Comparison of ENCODE assay signal across 1 cellular context in the genomic region with DNA sequence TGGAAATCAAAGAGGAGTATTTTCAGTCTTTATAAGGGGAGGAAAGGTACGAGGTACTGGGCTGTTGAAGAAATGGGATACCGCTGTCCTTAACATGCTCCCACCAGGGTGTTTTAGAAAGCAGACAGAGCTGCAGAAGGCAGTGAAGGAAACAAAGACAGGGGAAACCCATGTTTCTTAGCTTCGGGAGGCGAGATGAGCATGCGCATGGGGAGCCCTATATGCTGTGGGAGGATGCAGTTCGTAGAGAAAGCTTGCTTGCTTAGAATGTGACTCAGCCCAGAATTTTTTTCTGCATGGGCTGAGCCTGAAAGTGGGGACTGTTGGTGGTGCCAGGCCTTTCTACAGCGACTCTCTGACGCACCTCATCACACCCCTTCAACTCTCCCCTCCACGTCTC.
TF ChIP-seq lines count a peak whose summit lies in the region.

No MANE protein-coding gene starts in this region.

TF ChIP-seq in GM23338, 12 proteins besides CTCF, POLR2A, EP300 and RAD21:
- TF ChIP-seq ETS1 (IDR thresholded peaks at IDR 0.05) (no peak), STAT1 (IDR thresholded peaks at IDR 0.05; ENCODE audit: unreplicated experiment) (no peak), ZNF331 (CRISPR knock-in tag; IDR thresholded peaks at IDR 0.05; ENCODE audit: low read depth) (no peak), POLR2AphosphoS5 (IDR thresholded peaks at IDR 0.05; ENCODE audit: low read depth) (no peak), EZH2 (IDR thresholded peaks at IDR 0.05; ENCODE audit: low read depth, unreplicated experiment) (no peak), CREB1 (CRISPR knock-in tag; IDR thresholded peaks at IDR 0.05; ENCODE audit: low read depth) (no peak), JUNB (IDR thresholded peaks at IDR 0.05; ENCODE audit: unreplicated experiment) (no peak), EZH2phosphoT487 (IDR thresholded peaks at IDR 0.05; ENCODE audit: unreplicated experiment) (no peak), NANOG (IDR thresholded peaks at IDR 0.05; ENCODE audit: borderline replicate concordance) (no peak), ZNF114 (CRISPR knock-in tag; IDR thresholded peaks at IDR 0.05) (no peak), ZNF462 (CRISPR knock-in tag; IDR thresholded peaks at IDR 0.05) (no peak)
- TF ChIP-seq, protein P1, sequence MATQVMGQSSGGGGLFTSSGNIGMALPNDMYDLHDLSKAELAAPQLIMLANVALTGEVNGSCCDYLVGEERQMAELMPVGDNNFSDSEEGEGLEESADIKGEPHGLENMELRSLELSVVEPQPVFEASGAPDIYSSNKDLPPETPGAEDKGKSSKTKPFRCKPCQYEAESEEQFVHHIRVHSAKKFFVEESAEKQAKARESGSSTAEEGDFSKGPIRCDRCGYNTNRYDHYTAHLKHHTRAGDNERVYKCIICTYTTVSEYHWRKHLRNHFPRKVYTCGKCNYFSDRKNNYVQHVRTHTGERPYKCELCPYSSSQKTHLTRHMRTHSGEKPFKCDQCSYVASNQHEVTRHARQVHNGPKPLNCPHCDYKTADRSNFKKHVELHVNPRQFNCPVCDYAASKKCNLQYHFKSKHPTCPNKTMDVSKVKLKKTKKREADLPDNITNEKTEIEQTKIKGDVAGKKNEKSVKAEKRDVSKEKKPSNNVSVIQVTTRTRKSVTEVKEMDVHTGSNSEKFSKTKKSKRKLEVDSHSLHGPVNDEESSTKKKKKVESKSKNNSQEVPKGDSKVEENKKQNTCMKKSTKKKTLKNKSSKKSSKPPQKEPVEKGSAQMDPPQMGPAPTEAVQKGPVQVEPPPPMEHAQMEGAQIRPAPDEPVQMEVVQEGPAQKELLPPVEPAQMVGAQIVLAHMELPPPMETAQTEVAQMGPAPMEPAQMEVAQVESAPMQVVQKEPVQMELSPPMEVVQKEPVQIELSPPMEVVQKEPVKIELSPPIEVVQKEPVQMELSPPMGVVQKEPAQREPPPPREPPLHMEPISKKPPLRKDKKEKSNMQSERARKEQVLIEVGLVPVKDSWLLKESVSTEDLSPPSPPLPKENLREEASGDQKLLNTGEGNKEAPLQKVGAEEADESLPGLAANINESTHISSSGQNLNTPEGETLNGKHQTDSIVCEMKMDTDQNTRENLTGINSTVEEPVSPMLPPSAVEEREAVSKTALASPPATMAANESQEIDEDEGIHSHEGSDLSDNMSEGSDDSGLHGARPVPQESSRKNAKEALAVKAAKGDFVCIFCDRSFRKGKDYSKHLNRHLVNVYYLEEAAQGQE (IDR thresholded peaks at IDR 0.05; ENCODE audit: unreplicated experiment): no peak
